ENCODE assay signal across 8 cellular contexts in genomic region chr17:76140661-76141211, GRCh38. TPM values are rescaled to one million over a fixed set of nuclear protein-coding genes. Genes with fewer than 3 reads are reported as not detected.
DNase-seq lines count a peak whose midpoint lies in the region; ATAC-seq and TF ChIP-seq lines count a peak whose summit lies in the region.

No MANE protein-coding gene starts in this region.

- H3K4me1 ChIP-seq in GM23338 (ENCODE audit: insufficient read depth) (peaks cover 86% of the 10 kb centered on the region), right cardiac atrium (ENCODE audit: control insufficient read depth, insufficient read depth, low read length) (no peaks in the 10 kb centered on the region)

- peak overlapping the region; percentile 82 for H3K4me3 Mint-ChIP-seq in GM23338

- intact Hi-C loops in right cardiac atrium (cut with DNase I) = no loop called here

- H3K27me3 ChIP-seq in GM23338 (ENCODE audit: insufficient read depth) (peaks cover 87% of the 10 kb centered on the region), right cardiac atrium (ENCODE audit: control insufficient read depth, insufficient read depth) (no peaks in the 10 kb centered on the region)

- no peak for TF ChIP-seq CTCF in GM23338 (conservative IDR thresholded peaks at IDR 0.05; ENCODE audit: low read depth in 2 of 2)

- H3K9me2 ChIP-seq in GM23338 (ENCODE audit: insufficient read depth) = no peaks in the 10 kb centered on the region

- H3K4me3 ChIP-seq in GM23338 (peak overlapping the region; percentile 85), SK-N-MC (peak overlapping the region; percentile 84), right cardiac atrium (ENCODE audit: low read length) (peak overlapping the region; percentile 18), skin epidermis (peak overlapping the region; percentile 12 to 46 (median 34))

- no peaks in the 10 kb centered on the region; the same call in 2 of the 3 replicates for H3K36me3 Mint-ChIP-seq in GM23338 (ENCODE audit: low read depth)

- H3K9me3 Mint-ChIP-seq in GM23338 = no peaks in the 10 kb centered on the region; the same call in 2 of the 3 replicates

- DNase-seq in GM23338 (ENCODE audit: low spot score) (peak; percentile 14), SK-N-MC (ENCODE audit: low read depth, low spot score) (no peak), right cardiac atrium (no peak), SW 1271 (lab: John Stamatoyannopoulos, UW) (no peak), DMS79 (lab: John Stamatoyannopoulos, UW) (no peak), NCI-H446 treated with DMSO at 0.1 percent for 48 hours (lab: John Stamatoyannopoulos, UW) (no peak)

- H3K27me3 Mint-ChIP-seq in GM23338 (ENCODE audit: insufficient read depth, low read depth, poor library complexity) = peaks cover 76% of the 10 kb centered on the region

- H4K20me1 ChIP-seq in GM23338 (replicated peaks; ENCODE audit: insufficient read depth) = no peaks in the 10 kb centered on the region

- WGBS in right cardiac atrium = 3% methylated on average over 24 of the region's 24 CpGs

- peak overlapping the region; percentile 91 for H3K4me2 ChIP-seq in GM23338

- no peak overlapping the region for H3K27ac Mint-ChIP-seq in GM23338

- H2AFZ ChIP-seq in GM23338 = no peak overlapping the region

- H3K9ac ChIP-seq in SK-N-MC (ENCODE audit: insufficient read length) = no peak overlapping the region

- H3K36me3 ChIP-seq in GM23338 (ENCODE audit: insufficient read depth) (no peaks in the 10 kb centered on the region), SK-N-MC (ENCODE audit: insufficient read depth, low read length) (no peaks in the 10 kb centered on the region)

- H3K4me1 Mint-ChIP-seq in GM23338 = peaks cover 70% of the 10 kb centered on the region

- H3K27ac ChIP-seq in GM23338 (ENCODE audit: low read depth) (no peak overlapping the region), SK-N-MC (no peak overlapping the region), right cardiac atrium (ENCODE audit: low read length) (no peak overlapping the region), skin epidermis (no peak overlapping the region)

- ATAC-seq in GM23338 = peak; percentile 2
- no peak for ATAC-seq in right cardiac atrium
- ATAC-seq in HG02870 (IDR thresholded peaks at IDR 0.05; ENCODE audit: unreplicated experiment) = no peak

- H3K79me2 ChIP-seq in GM23338 (replicated peaks; ENCODE audit: insufficient read depth) = no peaks in the 10 kb centered on the region

- H3K9me3 ChIP-seq in SK-N-MC (ENCODE audit: low read depth, low read length) (no peaks in the 10 kb centered on the region), right cardiac atrium (ENCODE audit: control insufficient read depth, low read length) (no peaks in the 10 kb centered on the region)

- peaks cover 34% of the 10 kb centered on the region for H3F3A ChIP-seq in GM23338 (replicated peaks; ENCODE audit: low read depth)

TF ChIP-seq in GM23338, 12 proteins besides CTCF, POLR2A, EP300 and RAD21:
- TF ChIP-seq EZH2phosphoT487 (IDR thresholded peaks at IDR 0.05; ENCODE audit: unreplicated experiment) (no peak), STAT1 (IDR thresholded peaks at IDR 0.05; ENCODE audit: unreplicated experiment) (no peak), ZNF331 (CRISPR knock-in tag; IDR thresholded peaks at IDR 0.05; ENCODE audit: low read depth) (no peak), ZNF114 (CRISPR knock-in tag; IDR thresholded peaks at IDR 0.05) (no peak), ETS1 (IDR thresholded peaks at IDR 0.05) (no peak), CREB1 (CRISPR knock-in tag; IDR thresholded peaks at IDR 0.05; ENCODE audit: low read depth) (no peak), NANOG (IDR thresholded peaks at IDR 0.05; ENCODE audit: borderline replicate concordance) (no peak)

RNA-seq across cellular contexts. Expression of gene FOXJ1, which starts 0.3 kb away (rescaled TPM):
- 8.7 and 12.3 TPM in 2 replicates for total RNA-seq in GM23338 (2014; rRNA removed; shearing (Covaris generic))
- polyA plus RNA-seq in GM23338 (2016; fragmentation: Nextera tagmentation; extraction: Ambion mirVana) (2.3 and 2.8 TPM in 2 replicates), right cardiac atrium (not detected)
- total RNA-seq in right cardiac atrium = not detected

RNA-seq across cellular contexts. Expression of gene EXOC7, which starts 37.1 kb away (rescaled TPM):
- 65.9 and 75.4 TPM in 2 replicates for total RNA-seq in GM23338 (2014; rRNA removed; shearing (Covaris generic))
- 77.4 and 77.5 TPM in 2 replicates for polyA plus RNA-seq in GM23338 (2016; fragmentation: Nextera tagmentation; extraction: Ambion mirVana)
- 10 to 100 TPM; 74.5 to 93.5 (median 84.8) TPM for total RNA-seq in right cardiac atrium
- 40.4 TPM for polyA plus RNA-seq in right cardiac atrium

Comparison
In these comparisons a context has a peak if more than half of its experiments do, and no peak if none do; other contexts are left out.
1. H3K4me3 ChIP-seq: peak in every context shown above with its lines; median percentile 85 in GM23338; 84 in SK-N-MC; 34 in skin epidermis; 18 in right cardiac atrium.